ENCODE assay signal across 1 cellular context in genomic region chr7:139704308-139704879, GRCh38.
TF ChIP-seq lines count a peak whose summit lies in the region.

No MANE protein-coding gene starts in this region.

TF ChIP-seq in IMR-90, 13 proteins besides CTCF, POLR2A, EP300 and RAD21:
- TF ChIP-seq CEBPB (IDR thresholded peaks at IDR 0.05; ENCODE audit: low read depth, low read length) = no peak
TF ChIP-seq in IMR-90: peak in this region for 0.
